Comparison of ENCODE assay signal across 35 cellular contexts in the genomic region with DNA sequence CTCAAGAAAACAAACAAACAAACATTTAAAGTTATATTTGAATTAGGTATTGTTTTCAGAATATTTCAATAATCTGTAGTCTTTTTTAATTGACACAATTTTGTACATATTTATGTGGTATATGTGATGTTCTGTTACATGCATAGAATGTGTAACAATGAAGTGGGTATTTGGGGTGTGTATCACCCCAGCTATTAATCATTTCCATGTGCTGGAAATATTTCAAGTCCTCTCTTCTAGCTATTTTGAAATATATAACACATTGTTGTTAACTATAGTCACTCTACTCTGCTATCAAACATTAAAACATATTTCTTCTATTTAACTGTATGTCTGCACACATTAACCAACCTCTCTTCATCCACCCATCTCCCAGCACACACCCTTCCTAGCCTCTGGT. TPM values are rescaled to one million over a fixed set of nuclear protein-coding genes. Genes with fewer than 3 reads are reported as not detected.
"Had no signal": no experiment of that assay in that cellular context is flagged by ENCODE, and none has a peak within 500 bp of the region (broad histone marks: within the 10 kb centered on the region; RNA-seq: fewer than 3 reads in every experiment).

No MANE protein-coding gene starts in this region.

- H3K4me3 ChIP-seq: adrenal gland, body of pancreas, colonic mucosa, esophagus squamous epithelium, gastroesophageal sphincter, heart right ventricle had no signal

- H3K9me3 ChIP-seq: adrenal gland, body of pancreas, colonic mucosa, esophagus squamous epithelium had no signal

- DNase-seq: activated B cell treated with CpG ODN at 0.5 μM for 24 hours; activated CD4-positive, alpha-beta T cell treated with anti-CD3 and anti-CD28 coated beads for 48 hours; activated CD4-positive, alpha-beta T cell treated with anti-CD3 and anti-CD28 coated beads, Interleukin-2, amount 50 U/mL, for 1 hour; activated CD4-positive, alpha-beta T cell treated with anti-CD3 and anti-CD28 coated beads, Interleukin-2, amount 50 U/mL, for 48 hours; activated CD8-positive, alpha-beta memory T cell treated with anti-CD3 and anti-CD28 coated beads, Interleukin-2, amount 10 ng/mL, durations not matched to agents 7 days and 5 days; activated CD8-positive, alpha-beta memory T cell treated with anti-CD3 and anti-CD28 coated beads, Interleukin-2, amount 50 U/mL, for 4 hours; activated CD8-positive, alpha-beta T cell treated with anti-CD3 and anti-CD28 coated beads, Interleukin-2, amount 10 ng/mL, durations not matched to agents 7 days and 5 days; activated effector memory CD4-positive, alpha-beta T cell treated with anti-CD3 and anti-CD28 coated beads, Interleukin-2, amount 50 U/mL, for 16 hours; activated naive CD4-positive, alpha-beta T cell treated with anti-CD3 and anti-CD28 coated beads for 36 hours; activated naive CD8-positive, alpha-beta T cell treated with anti-CD3 and anti-CD28 coated beads for 36 hours; activated naive CD8-positive, alpha-beta T cell treated with anti-CD3 and anti-CD28 coated beads, Interleukin-2, amount 50 U/mL, for 24 hours; activated T-cell treated with anti-CD3 and anti-CD28 coated beads, Interleukin-2, amount 50 U/mL, for 1 hour; activated T-cell treated with anti-CD3 and anti-CD28 coated beads, Interleukin-2, amount 50 U/mL, for 48 hours; adrenal gland; amygdala; aorta; body of pancreas; caudate nucleus; colonic mucosa; effector CD8-positive, alpha-beta T cell; esophagus squamous epithelium; foreskin melanocyte; heart right ventricle; T-helper 1 cell; T-helper 17 cell; T1000; WERI-Rb-1 had no signal

- H3K27ac Mint-ChIP-seq: activated B cell treated with CpG ODN at 0.5 μM for 24 hours; activated CD8-positive, alpha-beta memory T cell treated with anti-CD3 and anti-CD28 coated beads, Interleukin-2, amount 10 ng/mL, durations not matched to agents 7 days and 5 days; activated CD8-positive, alpha-beta T cell treated with anti-CD3 and anti-CD28 coated beads, Interleukin-2, amount 10 ng/mL, durations not matched to agents 7 days and 5 days; activated naive CD4-positive, alpha-beta T cell treated with anti-CD3 and anti-CD28 coated beads for 36 hours; activated naive CD4-positive, alpha-beta T cell treated with anti-CD3 and anti-CD28 coated beads, Interleukin-2, amount 50 U/mL, for 24 hours; activated naive CD8-positive, alpha-beta T cell treated with anti-CD3 and anti-CD28 coated beads for 36 hours; activated naive CD8-positive, alpha-beta T cell treated with anti-CD3 and anti-CD28 coated beads, Interleukin-2, amount 50 U/mL, for 24 hours; activated T-helper 1 cell treated with anti-CD3 and anti-CD28 coated beads, Interleukin-12 subunit alpha, Interleukin-12 subunit beta, Interleukin-2, Interleukin-4 antibody, amounts not matched to agents 30 ng/mL and 10 ng/mL and 1 ng/mL, durations not matched to agents 14 hours and 24 hours and 36 hours; activated T-helper 2 cell treated with anti-CD3 and anti-CD28 coated beads, Interferon-gamma antibody, Interleukin-2, Interleukin-4, amounts not matched to agents 10 μg/mL and 5 μg/mL and 100 μg/mL, durations not matched to agents 14 hours and 24 hours and 36 hours; T-helper 17 cell; T-helper 2 cell treated with Interferon-gamma antibody and Interleukin-4, amounts not matched to agents 5 μg/mL and 100 μg/mL, for 36 hours had no signal

- ATAC-seq: activated CD4-positive, CD25-positive, alpha-beta regulatory T cell treated with anti-CD3 and anti-CD28 coated beads, Interleukin-2, amount 50 U/mL, for 24 hours; activated CD8-positive, alpha-beta memory T cell treated with anti-CD3 and anti-CD28 coated beads, Interleukin-2, amount 10 ng/mL, durations not matched to agents 7 days and 5 days; activated CD8-positive, alpha-beta T cell treated with anti-CD3 and anti-CD28 coated beads, Interleukin-2, amount 10 ng/mL, durations not matched to agents 7 days and 5 days; activated naive CD8-positive, alpha-beta T cell treated with anti-CD3 and anti-CD28 coated beads, Interleukin-2, amount 50 U/mL, for 24 hours; body of pancreas; gastroesophageal sphincter; heart right ventricle; T-helper 17 cell had no signal

- H3K9me3 Mint-ChIP-seq: activated naive CD4-positive, alpha-beta T cell treated with anti-CD3 and anti-CD28 coated beads, Interleukin-2, amount 50 U/mL, for 24 hours; activated naive CD8-positive, alpha-beta T cell treated with anti-CD3 and anti-CD28 coated beads for 36 hours; activated naive CD8-positive, alpha-beta T cell treated with anti-CD3 and anti-CD28 coated beads, Interleukin-2, amount 50 U/mL, for 24 hours; activated T-helper 1 cell treated with anti-CD3 and anti-CD28 coated beads, Interleukin-12 subunit alpha, Interleukin-12 subunit beta, Interleukin-2, Interleukin-4 antibody, amounts not matched to agents 30 ng/mL and 10 ng/mL and 1 ng/mL, durations not matched to agents 14 hours and 24 hours and 36 hours; activated T-helper 2 cell treated with anti-CD3 and anti-CD28 coated beads, Interferon-gamma antibody, Interleukin-2, Interleukin-4, amounts not matched to agents 10 μg/mL and 5 μg/mL and 100 μg/mL, durations not matched to agents 14 hours and 24 hours and 36 hours; T-helper 2 cell treated with Interferon-gamma antibody and Interleukin-4, amounts not matched to agents 5 μg/mL and 100 μg/mL, for 36 hours had no signal

- H3K27me3 ChIP-seq: adrenal gland, body of pancreas, colonic mucosa, esophagus squamous epithelium, gastroesophageal sphincter had no signal

- H3K4me1 ChIP-seq: adrenal gland, body of pancreas, colonic mucosa, esophagus squamous epithelium, gastroesophageal sphincter, heart right ventricle had no signal

- H3K36me3 ChIP-seq: adrenal gland, colonic mucosa, esophagus squamous epithelium, gastroesophageal sphincter, heart right ventricle, WERI-Rb-1 had no signal

- H3K36me3 Mint-ChIP-seq: activated CD8-positive, alpha-beta memory T cell treated with anti-CD3 and anti-CD28 coated beads, Interleukin-2, amount 10 ng/mL, durations not matched to agents 7 days and 5 days; activated naive CD4-positive, alpha-beta T cell treated with anti-CD3 and anti-CD28 coated beads, Interleukin-2, amount 50 U/mL, for 24 hours; activated naive CD8-positive, alpha-beta T cell treated with anti-CD3 and anti-CD28 coated beads for 36 hours had no signal

- H3K4me1 Mint-ChIP-seq: activated B cell treated with CpG ODN at 0.5 μM for 24 hours; activated CD8-positive, alpha-beta memory T cell treated with anti-CD3 and anti-CD28 coated beads, Interleukin-2, amount 10 ng/mL, durations not matched to agents 7 days and 5 days; activated naive CD4-positive, alpha-beta T cell treated with anti-CD3 and anti-CD28 coated beads, Interleukin-2, amount 50 U/mL, for 24 hours; activated naive CD8-positive, alpha-beta T cell treated with anti-CD3 and anti-CD28 coated beads, Interleukin-2, amount 50 U/mL, for 24 hours; T-helper 17 cell had no signal

- H3K27ac ChIP-seq: adrenal gland, body of pancreas, colonic mucosa, epithelial cell of prostate, esophagus squamous epithelium, gastroesophageal sphincter, heart right ventricle, WERI-Rb-1 had no signal

- H3K4me3 Mint-ChIP-seq: activated B cell treated with CpG ODN at 0.5 μM for 24 hours; activated CD8-positive, alpha-beta memory T cell treated with anti-CD3 and anti-CD28 coated beads, Interleukin-2, amount 10 ng/mL, durations not matched to agents 7 days and 5 days; activated CD8-positive, alpha-beta T cell treated with anti-CD3 and anti-CD28 coated beads, Interleukin-2, amount 10 ng/mL, durations not matched to agents 7 days and 5 days; activated naive CD4-positive, alpha-beta T cell treated with anti-CD3 and anti-CD28 coated beads for 36 hours; activated naive CD4-positive, alpha-beta T cell treated with anti-CD3 and anti-CD28 coated beads, Interleukin-2, amount 50 U/mL, for 24 hours; activated naive CD8-positive, alpha-beta T cell treated with anti-CD3 and anti-CD28 coated beads for 36 hours; activated naive CD8-positive, alpha-beta T cell treated with anti-CD3 and anti-CD28 coated beads, Interleukin-2, amount 50 U/mL, for 24 hours; activated T-helper 1 cell treated with anti-CD3 and anti-CD28 coated beads, Interleukin-12 subunit alpha, Interleukin-12 subunit beta, Interleukin-2, Interleukin-4 antibody, amounts not matched to agents 30 ng/mL and 10 ng/mL and 1 ng/mL, durations not matched to agents 14 hours and 24 hours and 36 hours; T-helper 17 cell; T-helper 2 cell treated with Interferon-gamma antibody and Interleukin-4, amounts not matched to agents 5 μg/mL and 100 μg/mL, for 36 hours had no signal

RNA-seq across cellular contexts. Expression of gene SIX1, which starts 32.0 kb away (rescaled TPM):
- total RNA-seq: activated B cell treated with CpG ODN at 0.5 μM for 24 hours; activated CD8-positive, alpha-beta memory T cell treated with anti-CD3 and anti-CD28 coated beads for 36 hours; activated CD8-positive, alpha-beta T cell treated with anti-CD3 and anti-CD28 coated beads, Interleukin-2, amount 10 ng/mL, durations not matched to agents 7 days and 5 days; activated naive CD4-positive, alpha-beta T cell treated with anti-CD3 and anti-CD28 coated beads for 36 hours; activated naive CD8-positive, alpha-beta T cell treated with anti-CD3 and anti-CD28 coated beads for 36 hours; colonic mucosa; T-helper 17 cell had no signal

RNA-seq across cellular contexts. Expression of gene SIX4, which starts 42.9 kb away (rescaled TPM):
- total RNA-seq: activated B cell treated with CpG ODN at 0.5 μM for 24 hours; activated naive CD4-positive, alpha-beta T cell treated with anti-CD3 and anti-CD28 coated beads for 36 hours; T-helper 17 cell had no signal
